ENCODE assay signal across 8 cellular contexts in the genomic region with DNA sequence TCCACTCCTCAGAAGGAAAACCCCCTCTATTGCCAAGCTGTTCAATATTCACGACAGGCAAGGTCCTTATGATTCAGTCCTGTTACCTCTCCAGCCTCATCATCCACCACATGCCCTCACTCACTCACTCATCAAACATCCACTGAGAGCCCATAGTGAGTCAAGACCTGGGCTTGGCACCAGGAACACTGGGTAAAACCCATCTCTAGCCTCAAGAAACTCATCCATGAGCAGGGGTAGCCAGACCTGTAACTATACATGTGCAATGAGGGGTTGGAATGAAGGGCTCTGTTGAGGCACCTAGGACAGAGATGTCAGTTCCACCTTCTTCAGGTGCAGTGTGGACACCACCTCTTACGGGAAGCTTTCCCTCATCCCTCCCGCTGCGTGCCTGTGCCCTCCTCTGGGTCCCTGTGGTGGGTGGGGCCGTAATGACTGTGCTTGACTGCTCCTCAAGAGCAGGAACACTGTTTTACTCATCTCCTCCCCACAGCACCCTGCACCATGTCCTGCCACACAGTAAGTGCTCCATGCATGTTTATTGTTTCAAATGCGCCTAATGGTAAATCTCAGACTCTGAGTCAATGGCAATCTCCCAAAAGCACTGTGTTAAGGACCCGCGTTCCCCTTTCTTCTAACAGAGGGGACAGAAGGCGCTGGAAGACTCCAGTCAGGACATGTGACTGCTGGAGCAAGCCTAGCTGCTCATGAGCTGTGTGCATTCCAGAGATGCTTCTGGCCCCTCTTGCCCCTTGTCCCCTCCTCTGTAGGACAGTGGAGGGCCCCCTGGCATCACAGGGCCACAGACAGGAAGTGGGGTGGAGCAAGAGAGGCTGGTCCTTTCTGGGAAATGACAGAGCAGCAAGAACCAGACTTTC.
A peak's percentile ranks its signal among the peaks of the same experiment; 100 is the strongest.
DNase-seq lines count a peak whose midpoint lies in the region; ATAC-seq, FAIRE-seq and TF ChIP-seq lines count a peak whose summit lies in the region.

No MANE protein-coding gene starts in this region.

- H3K18ac ChIP-seq in IMR-90 (ENCODE audit: low read depth, low read length) = peak overlapping the region; percentile 88

- H3K4me3 ChIP-seq in IMR-90 (ENCODE audit: insufficient read depth, low read depth, low read length) (no peak overlapping the region), bronchial epithelial cell (ENCODE audit: low read depth, low read length) (no peak overlapping the region)
- H3K4me3 ChIP-seq in naive thymus-derived CD4-positive, alpha-beta T cell (ENCODE audit: low read length) = no peak overlapping the region

- peaks cover 13% of the 10 kb centered on the region for H3K9me1 ChIP-seq in IMR-90 (ENCODE audit: insufficient read depth, low read length)

- peak overlapping the region; percentile 92 for H3K56ac ChIP-seq in IMR-90 (ENCODE audit: extremely low read depth, insufficient read depth, low read length)

- H3K4me1 Mint-ChIP-seq in activated CD4-positive, alpha-beta T cell treated with anti-CD3 and anti-CD28 coated beads for 36 hours = peaks cover 61% of the 10 kb centered on the region
- H3K4me1 Mint-ChIP-seq in naive thymus-derived CD4-positive, alpha-beta T cell = peaks cover 20 to 73% (median 54%) of the 10 kb centered on the region in 7 donors

- peak overlapping the region; percentile 97 for H4K91ac ChIP-seq in IMR-90 (ENCODE audit: insufficient read depth, low read depth, low read length)

- dilution Hi-C loops in IMR-90 (cut with HindIII; ENCODE audit: low sequenced_read_pairs, unreplicated experiment) = no loop called here

- peak; percentile 85 for DNase-seq in activated CD4-positive, alpha-beta T cell treated with anti-CD3 and anti-CD28 coated beads for 36 hours
- no peak for DNase-seq in activated CD4-positive, alpha-beta T cell treated with anti-CD3 and anti-CD28 coated beads for 1 hour
- DNase-seq in IMR-90 (peak; percentile 92), bronchial epithelial cell (ENCODE audit: low read depth) (peak; percentile 97), D341Med (ENCODE audit: low spot score) (no peak)
- DNase-seq in naive thymus-derived CD4-positive, alpha-beta T cell = peak in 1 of 9 donors; percentile 50

- peaks cover 15% of the 10 kb centered on the region for H3K9me3 Mint-ChIP-seq in activated CD4-positive, alpha-beta T cell treated with anti-CD3 and anti-CD28 coated beads for 36 hours (ENCODE audit: low read depth)
- peaks cover 1 to 14% (median 8%) of the 10 kb centered on the region in 11 donors for H3K9me3 Mint-ChIP-seq in naive thymus-derived CD4-positive, alpha-beta T cell

- H3K27me3 Mint-ChIP-seq in activated CD4-positive, alpha-beta T cell treated with anti-CD3 and anti-CD28 coated beads for 36 hours = no peaks in the 10 kb centered on the region
- H3K27me3 Mint-ChIP-seq in naive thymus-derived CD4-positive, alpha-beta T cell = no peaks in the 10 kb centered on the region

- peak overlapping the region; percentile 98 for H2BK120ac ChIP-seq in IMR-90 (ENCODE audit: low read depth, low read length)

- no peaks in the 10 kb centered on the region; the same call in 1 of the 2 replicates for H3K9me3 ChIP-seq in IMR-90 (ENCODE audit: control insufficient read depth, insufficient read depth, low read length)
- no peaks in the 10 kb centered on the region for H3K9me3 ChIP-seq in naive thymus-derived CD4-positive, alpha-beta T cell (ENCODE audit: control insufficient read depth in 2 of 3, low read length in 3 of 3)

- H2BK20ac ChIP-seq in IMR-90 (ENCODE audit: low read depth, low read length) = peak overlapping the region; percentile 96

- peaks cover 14% of the 10 kb centered on the region; the same call in 1 of the 2 replicates for H4K20me1 ChIP-seq in IMR-90 (ENCODE audit: insufficient read depth, low read length)

- 0 out of 2 replicates have a peak, but pooled peaks have one; percentile 3 for TF ChIP-seq RAD21 in IMR-90 (IDR thresholded peaks at IDR 0.05; ENCODE audit: low read length)

- BruUV-seq in IMR-90 (replicated peaks; lab: Mats Ljungman, UMichigan) = no TSS peak

- H3K27ac Mint-ChIP-seq in activated CD4-positive, alpha-beta T cell treated with anti-CD3 and anti-CD28 coated beads for 36 hours = peak overlapping the region; percentile 98
- peak overlapping the region in 5 of 9 donors; percentile 6 to 81 (median 69) for H3K27ac Mint-ChIP-seq in naive thymus-derived CD4-positive, alpha-beta T cell

- peaks cover 37% of the 10 kb centered on the region for H3K4me1 ChIP-seq in IMR-90 (ENCODE audit: control insufficient read depth, insufficient read depth, low read length)
- H3K4me1 ChIP-seq in naive thymus-derived CD4-positive, alpha-beta T cell (ENCODE audit: control insufficient read depth in 2 of 2, insufficient read depth in 2 of 2, low read length in 2 of 2) = peaks cover 3 to 22% of the 10 kb centered on the region in 2 donors

- peak overlapping the region; percentile 30 for H3K4me2 ChIP-seq in IMR-90 (ENCODE audit: low read depth, low read length)

- H3K4me3 Mint-ChIP-seq in activated CD4-positive, alpha-beta T cell treated with anti-CD3 and anti-CD28 coated beads for 36 hours = peak overlapping the region; percentile 68
- peak overlapping the region in 4 of 10 donors; percentile 25 to 39 (median 26) for H3K4me3 Mint-ChIP-seq in naive thymus-derived CD4-positive, alpha-beta T cell

- peak overlapping the region; percentile 93; the same call in 2 of the 3 replicates for H2BK15ac ChIP-seq in IMR-90 (ENCODE audit: low read depth, low read length)

- H3K27me3 ChIP-seq in IMR-90 (ENCODE audit: control insufficient read depth, insufficient read depth, low read length) (no peaks in the 10 kb centered on the region), bronchial epithelial cell (ENCODE audit: control insufficient read depth, insufficient read depth, low read length) (no peaks in the 10 kb centered on the region)
- no peaks in the 10 kb centered on the region for H3K27me3 ChIP-seq in naive thymus-derived CD4-positive, alpha-beta T cell (ENCODE audit: control insufficient read depth in 2 of 2, insufficient read depth in 2 of 2, low read length in 2 of 2)

- peak overlapping the region; percentile 96 for H3K4ac ChIP-seq in IMR-90 (ENCODE audit: low read depth, low read length)

- POLR2A ChIA-PET in activated CD4-positive, alpha-beta T cell treated with anti-CD3 and anti-CD28 coated beads for 36 hours (lab: Charles Lee) = interaction anchor here (0.7 to 1.8 kb wide), 5 partner anchors 9 to 101 kb away, joined by 3 to 7 read pairs (median 3); no protein-coding TSS in a partner anchor
- POLR2A ChIA-PET in IMR-90 (lab: Charles Lee; ENCODE audit: unreplicated experiment) = no interaction called here
- POLR2A ChIA-PET in naive thymus-derived CD4-positive, alpha-beta T cell (lab: Charles Lee) = no interaction called here

- WGBS in IMR-90 (ENCODE audit: extremely low coverage in 2 of 2, insufficient read length in 1 of 2), 2 experiments = 0% methylated on average over 2 of the region's 9 CpGs; no CpG with 5 or more reads in 1 of the 2 experiments

- in situ Hi-C loops in IMR-90 (cut with MboI; ENCODE audit: low sequenced_read_pairs) = no loop called here

- peak overlapping the region; percentile 65 for H4K5ac ChIP-seq in IMR-90 (ENCODE audit: low read depth, low read length)

- H4K8ac ChIP-seq in IMR-90 (ENCODE audit: low read depth in 2 of 2, low read length in 2 of 2) = peak overlapping the region; percentile 83 to 93

- peak overlapping the region; percentile 87 for H3K14ac ChIP-seq in IMR-90 (replicated peaks; ENCODE audit: low read depth, low read length)

- no peak for TF ChIP-seq CTCF in IMR-90 (conservative IDR thresholded peaks at IDR 0.05; ENCODE audit: low read depth, low read length)
- TF ChIP-seq CTCF in bronchial epithelial cell (IDR thresholded peaks at IDR 0.05; ENCODE audit: insufficient read depth, low read length, severe bottlenecking) = no peak

- CTCF ChIA-PET in activated CD4-positive, alpha-beta T cell treated with anti-CD3 and anti-CD28 coated beads for 36 hours (lab: Charles Lee) = interaction anchor here (1.2 kb wide), 1 partner anchor 10 kb away, joined by 11 read pairs; no protein-coding TSS in a partner anchor
- CTCF ChIA-PET in IMR-90 (lab: Yijun Ruan, JAX) = no interaction called here
- CTCF ChIA-PET in naive thymus-derived CD4-positive, alpha-beta T cell (lab: Charles Lee) = interaction anchor here (0.8 kb wide), 1 partner anchor 97 kb away, joined by 3 read pairs; no protein-coding TSS in a partner anchor

- H2BK5ac ChIP-seq in IMR-90 (ENCODE audit: low read depth, low read length, poor library complexity, severe bottlenecking) = peak overlapping the region; percentile 91

- H3K23ac ChIP-seq in IMR-90 (ENCODE audit: low read depth, low read length) = peak overlapping the region; percentile 94

- peak overlapping the region; percentile 100 for H2AK5ac ChIP-seq in IMR-90 (ENCODE audit: low read depth, low read length)

- H3K9ac ChIP-seq in IMR-90 (ENCODE audit: low read depth, low read length) = peak overlapping the region; percentile 59; the same call in 1 of the 2 replicates

- intact Hi-C loops in activated CD4-positive, alpha-beta T cell treated with anti-CD3 and anti-CD28 coated beads for 36 hours (cut with DNase I, micrococcal nuclease) = loop anchor here (1.0 to 10.0 kb wide), 12 partner anchors 9 to 930 kb away; a partner anchor contains a TSS
- intact Hi-C loops in IMR-90 (cut with micrococcal nuclease) = loop anchor here (5.0 kb wide), 1 partner anchor 50 kb away; no protein-coding TSS in a partner anchor
- intact Hi-C loops in naive thymus-derived CD4-positive, alpha-beta T cell (cut with micrococcal nuclease) = loop anchor here in 1 of 2 donors (5.0 kb wide), 1 partner anchor 55 kb away; no protein-coding TSS in a partner anchor

- ATAC-seq in activated CD4-positive, alpha-beta T cell treated with anti-CD3 and anti-CD28 coated beads for 36 hours = peak; percentile 78
- ATAC-seq in IMR-90 (ENCODE audit: low read depth) (peak; percentile 52), HG02623 (IDR thresholded peaks at IDR 0.05; ENCODE audit: unreplicated experiment) (no peak), HG03457 (IDR thresholded peaks at IDR 0.05; ENCODE audit: unreplicated experiment) (no peak)
- ATAC-seq in naive thymus-derived CD4-positive, alpha-beta T cell = peak; percentile 38

- peak; percentile 36 for FAIRE-seq in bronchial epithelial cell (lab: Jason Lieb, UNC)

- H2AK9ac ChIP-seq in IMR-90 (replicated peaks; ENCODE audit: low read depth, low read length, poor library complexity) = peak overlapping the region; percentile 89

- TF ChIP-seq POLR2A in IMR-90 (IDR thresholded peaks at IDR 0.05; ENCODE audit: low read depth, low read length) = peak; percentile 47

- peaks cover 36% of the 10 kb centered on the region for H3K36me3 Mint-ChIP-seq in activated CD4-positive, alpha-beta T cell treated with anti-CD3 and anti-CD28 coated beads for 36 hours (ENCODE audit: low read depth)
- H3K36me3 Mint-ChIP-seq in naive thymus-derived CD4-positive, alpha-beta T cell = peaks cover 9 to 49% (median 34%) of the 10 kb centered on the region in 5 donors

- peaks cover 13 to 58% of the 10 kb centered on the region in 2 experiments; a peak in 3 of 4 replicates for H3K79me1 ChIP-seq in IMR-90 (ENCODE audit: low read depth in 1 of 2, low read length in 2 of 2)

- H3K36me3 ChIP-seq in IMR-90 (ENCODE audit: control insufficient read depth, insufficient read depth, low read length) (peaks cover 12% of the 10 kb centered on the region), bronchial epithelial cell (ENCODE audit: control insufficient read depth, insufficient read depth, low read length) (no peaks in the 10 kb centered on the region)
- H3K36me3 ChIP-seq in naive thymus-derived CD4-positive, alpha-beta T cell (ENCODE audit: control insufficient read depth in 2 of 3, insufficient read depth in 3 of 3, low read length in 3 of 3) = no peaks in the 10 kb centered on the region

- H2AFZ ChIP-seq in IMR-90 (replicated peaks; ENCODE audit: low read length, poor library complexity) = peak overlapping the region; percentile 18

- H3K27ac ChIP-seq in IMR-90 (ENCODE audit: insufficient read depth, low read length) = peak overlapping the region; percentile 86
- H3K27ac ChIP-seq in naive thymus-derived CD4-positive, alpha-beta T cell (ENCODE audit: low read depth, low read length) = no peak overlapping the region

Comparison
In these comparisons a context has a peak if more than half of its experiments do, and no peak if none do; other contexts are left out.
1. DNase-seq: peak in activated CD4-positive, alpha-beta T cell treated with anti-CD3 and anti-CD28 coated beads for 36 hours (single experiment), IMR-90 (single experiment) and bronchial epithelial cell (single experiment); none in activated CD4-positive, alpha-beta T cell treated with anti-CD3 and anti-CD28 coated beads for 1 hour (single experiment) and D341Med (single experiment).
2. ATAC-seq: peak in activated CD4-positive, alpha-beta T cell treated with anti-CD3 and anti-CD28 coated beads for 36 hours (single experiment), IMR-90 (single experiment) and naive thymus-derived CD4-positive, alpha-beta T cell (single experiment); none in HG02623 (single experiment) and HG03457 (single experiment).